In genomic region chr2:26459991-26460612, GRCh38 we compare ENCODE assay signal across 25 cellular contexts. TPM values are rescaled to one million over a fixed set of nuclear protein-coding genes. Genes with fewer than 3 reads are reported as not detected.
DNase-seq lines count a peak whose midpoint lies in the region; ATAC-seq, FAIRE-seq and TF ChIP-seq lines count a peak whose summit lies in the region.
"Had no signal": no experiment of that assay in that cellular context is flagged by ENCODE, and none has a peak within 500 bp of the region (broad histone marks: within the 10 kb centered on the region; RNA-seq: fewer than 3 reads in every experiment).

No MANE protein-coding gene starts in this region.

- H3K27me3 Mint-ChIP-seq in immature natural killer cell (ENCODE audit: low read depth in 3 of 3) (peaks cover 0 to 2% (median 0%) of the 10 kb centered on the region in 3 donors), natural killer cell (ENCODE audit: low read depth in 2 of 2) (no peaks in the 10 kb centered on the region)
- H3K27me3 Mint-ChIP-seq: stimulated activated memory B cell treated with anti-CD40 and anti-IgM and Interleukin-4, amounts not matched to agents 10 μg/mL and 1 μg/mL and 100 μg/mL, for 72 hours; T-cell had no signal

- TF ChIP-seq POLR2A in GM12891 (IDR thresholded peaks at IDR 0.05; ENCODE audit: low read depth, low read length), result no peak

- no peak for ATAC-seq in heart right ventricle
- ATAC-seq in natural killer cell, result no peak
- ATAC-seq: gastrocnemius medialis; stimulated activated memory B cell treated with anti-CD40 and anti-IgM and Interleukin-4, amounts not matched to agents 10 μg/mL and 1 μg/mL and 100 μg/mL, for 72 hours; T-cell had no signal

- H3K27ac ChIP-seq in cardiac muscle cell, result no peak overlapping the region
- H3K27ac ChIP-seq in heart right ventricle, result no peak overlapping the region
- H3K27ac ChIP-seq: epithelial cell of prostate, gastrocnemius medialis, sigmoid colon had no signal

- H3K9me3 Mint-ChIP-seq in immature natural killer cell (no peaks in the 10 kb centered on the region), natural killer cell (no peaks in the 10 kb centered on the region)
- H3K9me3 Mint-ChIP-seq: activated naive CD4-positive, alpha-beta T cell treated with anti-CD3 and anti-CD28 coated beads for 36 hours; stimulated activated memory B cell treated with anti-CD40 and anti-IgM and Interleukin-4, amounts not matched to agents 10 μg/mL and 1 μg/mL and 100 μg/mL, for 72 hours; T-cell had no signal

- 80 to 86% methylated on average over 15 of the region's 15 CpGs for WGBS in heart right ventricle, 2 donors

- in situ Hi-C loops in SK-MEL-5 (cut with HindIII; ENCODE audit: low pct_unique_long_range_greater_than_20kb, low sequenced_read_pairs), result no loop called here

- H3K9me3 ChIP-seq in cardiac muscle cell (ENCODE audit: low read depth), result no peaks in the 10 kb centered on the region
- H3K9me3 ChIP-seq in heart right ventricle, result no peaks in the 10 kb centered on the region
- H3K9me3 ChIP-seq: gastrocnemius medialis, sigmoid colon had no signal

- no peak for FAIRE-seq in GM12891 (lab: Jason Lieb, UNC)

- H3K4me1 Mint-ChIP-seq in immature natural killer cell (no peaks in the 10 kb centered on the region), natural killer cell (no peaks in the 10 kb centered on the region)
- H3K4me1 Mint-ChIP-seq: stimulated activated memory B cell treated with anti-CD40 and anti-IgM and Interleukin-4, amounts not matched to agents 10 μg/mL and 1 μg/mL and 100 μg/mL, for 72 hours; T-cell had no signal

- H3K27ac Mint-ChIP-seq in immature natural killer cell (no peak overlapping the region), natural killer cell (no peak overlapping the region)
- H3K27ac Mint-ChIP-seq: activated naive CD4-positive, alpha-beta T cell treated with anti-CD3 and anti-CD28 coated beads for 36 hours; stimulated activated memory B cell treated with anti-CD40 and anti-IgM and Interleukin-4, amounts not matched to agents 10 μg/mL and 1 μg/mL and 100 μg/mL, for 72 hours; T-cell had no signal

- no peak overlapping the region for H3K4me3 ChIP-seq in cardiac muscle cell
- H3K4me3 ChIP-seq in heart right ventricle, result no peak overlapping the region
- no peak overlapping the region for H3K4me3 ChIP-seq in fibroblast of the aortic adventitia (ENCODE audit: low read depth, low read length)
- H3K4me3 ChIP-seq: gastrocnemius medialis, sigmoid colon had no signal

- peak; percentile 29 for TF ChIP-seq CTCF in cardiac muscle cell (IDR thresholded peaks at IDR 0.05; ENCODE audit: low read depth, low read length)
- no peak for TF ChIP-seq CTCF in heart right ventricle (IDR thresholded peaks at IDR 0.05)
- peak; percentile 20 for TF ChIP-seq CTCF in fibroblast of the aortic adventitia (IDR thresholded peaks at IDR 0.05; ENCODE audit: insufficient read depth, low read length)
- no peak for TF ChIP-seq CTCF in natural killer cell (IDR thresholded peaks at IDR 0.05)

- no peaks in the 10 kb centered on the region for H3K36me3 Mint-ChIP-seq in immature natural killer cell
- no peaks in the 10 kb centered on the region for H3K36me3 Mint-ChIP-seq in natural killer cell
- H3K36me3 Mint-ChIP-seq: stimulated activated memory B cell treated with anti-CD40 and anti-IgM and Interleukin-4, amounts not matched to agents 10 μg/mL and 1 μg/mL and 100 μg/mL, for 72 hours; T-cell had no signal

- H3K36me3 ChIP-seq in cardiac muscle cell (no peaks in the 10 kb centered on the region), heart right ventricle (no peaks in the 10 kb centered on the region)
- H3K36me3 ChIP-seq: gastrocnemius medialis, sigmoid colon had no signal

- intact Hi-C loops in heart right ventricle (cut with DNase I), result no loop called here
- intact Hi-C loops in posterior vena cava (cut with DNase I), result no loop called here
- intact Hi-C loops in natural killer cell (cut with micrococcal nuclease), result no loop called here

- H3K4me1 ChIP-seq in cardiac muscle cell (ENCODE audit: low read depth) (peaks cover 6% of the 10 kb centered on the region), heart right ventricle (peaks cover 0 to 22% (median 0%) of the 10 kb centered on the region in 9 donors)
- H3K4me1 ChIP-seq: sigmoid colon had no signal

- H3K27me3 ChIP-seq in cardiac muscle cell (no peaks in the 10 kb centered on the region), heart right ventricle (no peaks in the 10 kb centered on the region)
- H3K27me3 ChIP-seq: gastrocnemius medialis, sigmoid colon had no signal

- DNase-seq in cardiac muscle cell (ENCODE audit: low read depth in 1 of 2, low spot score in 1 of 2) (no peak), heart right ventricle (no peak), SK-MEL-5 (ENCODE audit: low read depth, low spot score) (peak; percentile 64), fibroblast of the aortic adventitia (ENCODE audit: low read depth) (peak; percentile 1), posterior vena cava (ENCODE audit: low spot score) (peak; percentile 78), immature natural killer cell (no peak), natural killer cell (no peak), GM12891 (ENCODE audit: insufficient read length, low spot score) (no peak)
- DNase-seq: activated CD4-positive, alpha-beta T cell treated with anti-CD3 and anti-CD28 coated beads, Interleukin-2, amount 50 U/mL, for 4 hours; activated naive CD4-positive, alpha-beta T cell treated with anti-CD3 and anti-CD28 coated beads for 36 hours; activated T-cell treated with anti-CD3 and anti-CD28 coated beads for 4 hours; DND-41; gastrocnemius medialis; GOT3; NCI-H1436; NCI-H2171; NCI-H69; SHP77; T-cell had no signal

- no peak overlapping the region for H3K4me3 Mint-ChIP-seq in immature natural killer cell
- H3K4me3 Mint-ChIP-seq in natural killer cell, result no peak overlapping the region
- H3K4me3 Mint-ChIP-seq: activated naive CD4-positive, alpha-beta T cell treated with anti-CD3 and anti-CD28 coated beads for 36 hours; stimulated activated memory B cell treated with anti-CD40 and anti-IgM and Interleukin-4, amounts not matched to agents 10 μg/mL and 1 μg/mL and 100 μg/mL, for 72 hours; T-cell had no signal

TF ChIP-seq in GM12891, 5 proteins besides CTCF, POLR2A, EP300 and RAD21:
- TF ChIP-seq POLR2AphosphoS5 (IDR thresholded peaks at IDR 0.05; ENCODE audit: low read depth, low read length) (no peak), TAF1 (IDR thresholded peaks at IDR 0.05; ENCODE audit: low read depth, low read length) (no peak), POU2F2 (IDR thresholded peaks at IDR 0.05; ENCODE audit: low read depth, low read length) (no peak), PAX5 (IDR thresholded peaks at IDR 0.05; ENCODE audit: insufficient read depth, low read length, severe bottlenecking) (no peak), SPI1 (IDR thresholded peaks at IDR 0.05; ENCODE audit: low read depth, low read length) (no peak)

RNA-seq across cellular contexts. Expression of gene OTOF, which starts 17.8 kb away (rescaled TPM):
- 0.04 TPM in 1 of 2 replicates, not detected in the other for total RNA-seq in cardiac muscle cell
- polyA plus RNA-seq in cardiac muscle cell, result 0.30 TPM in 1 of 2 replicates, not detected in the other
- total RNA-seq in heart right ventricle, result under 1 TPM in 3 of 10 donors, not detected in 7; 0.05 to 0.25 (median 0.10) TPM
- under 1 TPM in 1 of 2 donors, not detected in 1; 0.03 TPM for polyA plus RNA-seq in heart right ventricle
- not detected in 2 replicates for total RNA-seq in SK-MEL-5 (2014; rRNA removed; shearing (Covaris generic))
- polyA plus RNA-seq in SK-MEL-5 (2015; cell fraction: cytosol; rRNA removed), result not detected in 2 replicates
- polyA plus RNA-seq in SK-MEL-5 (2015; cell fraction: nucleus; rRNA removed), result not detected in 2 replicates
- total RNA-seq in fibroblast of the aortic adventitia (ENCODE audit: low replicate concordance), result not detected in 2 replicates
- total RNA-seq in posterior vena cava, result under 1 TPM; 0.29 to 0.32 TPM
- polyA plus RNA-seq in immature natural killer cell, result 1 to 10 TPM in 1 of 3 donors, under 1 TPM in 1, not detected in 1; 0.34 to 1.3 TPM
- 1 to 10 TPM in 2 of 3 donors, under 1 TPM in 1; 0.66 to 3.7 (median 1.4) TPM for total RNA-seq in natural killer cell
- 0.04 TPM for polyA plus RNA-seq in GM12891 (2012; ENCODE audit: low read depth, missing spikeins)
- total RNA-seq: OCI-LY7 had no signal

RNA-seq across cellular contexts. Expression of gene DRC1, which starts 58.4 kb away (rescaled TPM):
- total RNA-seq in cardiac muscle cell (not detected in 2 replicates), heart right ventricle (under 1 TPM in 3 of 10 donors, not detected in 7; 0.17 to 0.37 (median 0.23) TPM), fibroblast of the aortic adventitia (ENCODE audit: low replicate concordance) (not detected in 2 replicates), posterior vena cava (not detected), natural killer cell (not detected)
- polyA plus RNA-seq in cardiac muscle cell (not detected in 2 replicates), heart right ventricle (under 1 TPM in 1 of 2 donors, not detected in 1; 0.06 TPM), immature natural killer cell (not detected)
- not detected in 2 replicates for total RNA-seq in SK-MEL-5 (2014; rRNA removed; shearing (Covaris generic))
- not detected in 2 replicates for polyA plus RNA-seq in SK-MEL-5 (2015; cell fraction: cytosol; rRNA removed)
- polyA plus RNA-seq in SK-MEL-5 (2015; cell fraction: nucleus; rRNA removed), result not detected in 2 replicates
- not detected for polyA plus RNA-seq in GM12891 (2012; ENCODE audit: low read depth, missing spikeins)
- total RNA-seq: activated naive CD4-positive, alpha-beta T cell treated with anti-CD3 and anti-CD28 coated beads for 36 hours; gastrocnemius medialis; OCI-LY7; omental fat pad; T-cell had no signal
- polyA plus RNA-seq: liver had no signal

Comparison
In these comparisons a context has a peak if more than half of its experiments do, and no peak if none do; other contexts are left out.
1. CTCF ChIP-seq: peak in cardiac muscle cell (single experiment) and fibroblast of the aortic adventitia (single experiment); none in heart right ventricle (0 of 9) and natural killer cell (single experiment).
2. DNase-seq: peak in SK-MEL-5 (single experiment), fibroblast of the aortic adventitia (single experiment) and posterior vena cava (single experiment); none in cardiac muscle cell (0 of 2), heart right ventricle (0 of 2), immature natural killer cell (0 of 3), natural killer cell (single experiment) and GM12891 (single experiment).